20 cellular contexts compared by ENCODE assay signal in genomic region chr3:55891106-55891505, GRCh38.
A peak's percentile ranks its signal among the peaks of the same experiment; 100 is the strongest.
DNase-seq lines count a peak whose midpoint lies in the region; TF ChIP-seq lines count a peak whose summit lies in the region.
"Had no signal": no experiment of that assay in that cellular context is flagged by ENCODE, and none has a peak within 500 bp of the region (broad histone marks: within the 10 kb centered on the region; RNA-seq: fewer than 3 reads in every experiment).

No MANE protein-coding gene starts in this region.

- H3K36me3 ChIP-seq in SJCRH30: no peaks in the 10 kb centered on the region
- H3K36me3 ChIP-seq in mesenchymal stem cell (ENCODE audit: control insufficient read depth in 1 of 2, insufficient read depth in 2 of 2, low read depth in 1 of 2, low read length in 2 of 2): no peaks in the 10 kb centered on the region
- no peaks in the 10 kb centered on the region for H3K36me3 ChIP-seq in osteoblast (ENCODE audit: insufficient read depth, low read length)
- H3K36me3 ChIP-seq in BE2C: no peaks in the 10 kb centered on the region
- H3K36me3 ChIP-seq: BLaER1 had no signal

- H2BK15ac ChIP-seq in mesenchymal stem cell (ENCODE audit: low read depth, poor library complexity, severe bottlenecking): no peak overlapping the region

- peak overlapping the region; percentile 19 to 43 for H2BK12ac ChIP-seq in mesenchymal stem cell (ENCODE audit: low read length in 2 of 2)

- H3K4me3 ChIP-seq in SJCRH30 (no peak overlapping the region), mesenchymal stem cell (ENCODE audit: insufficient read depth in 1 of 2, low read depth in 1 of 2, low read length in 2 of 2) (no peak overlapping the region), osteoblast (ENCODE audit: insufficient read depth, low read length) (no peak overlapping the region), BE2C (ENCODE audit: low read depth, low read length) (no peak overlapping the region)
- H3K4me3 ChIP-seq: BLaER1, GM23248, K562 had no signal

- no peaks in the 10 kb centered on the region for H3K79me1 ChIP-seq in mesenchymal stem cell (replicated peaks; ENCODE audit: low read length, poor library complexity, severe bottlenecking)

- H3K4ac ChIP-seq in mesenchymal stem cell (ENCODE audit: low read depth in 1 of 2, low read length in 2 of 2): peak overlapping the region; percentile 31 to 71

- H3K18ac ChIP-seq in mesenchymal stem cell (ENCODE audit: low read depth in 1 of 2, low read length in 2 of 2): peak overlapping the region; percentile 73 to 77

- no peak overlapping the region for H3K23ac ChIP-seq in mesenchymal stem cell (ENCODE audit: low read length in 2 of 2)

- H3K4me2 ChIP-seq in mesenchymal stem cell (ENCODE audit: low read length, poor library complexity, severe bottlenecking): no peak overlapping the region
- H3K4me2 ChIP-seq in osteoblast (ENCODE audit: insufficient read depth, low read length): no peak overlapping the region
- H3K4me2 ChIP-seq: BLaER1 had no signal

- no peaks in the 10 kb centered on the region for H3K27me3 ChIP-seq in SJCRH30
- peaks cover 0 to 7% of the 10 kb centered on the region in 2 experiments for H3K27me3 ChIP-seq in mesenchymal stem cell (ENCODE audit: control insufficient read depth in 1 of 2, insufficient read depth in 1 of 2, low read length in 2 of 2)
- peaks cover 4% of the 10 kb centered on the region for H3K27me3 ChIP-seq in osteoblast (ENCODE audit: insufficient read depth, low read length)
- no peaks in the 10 kb centered on the region for H3K27me3 ChIP-seq in BE2C
- H3K27me3 ChIP-seq: BLaER1 had no signal

- no peak overlapping the region for H4K91ac ChIP-seq in mesenchymal stem cell (ENCODE audit: low read length)

- WGBS in mesenchymal stem cell: 75% methylated on average over 2 of the region's 2 CpGs

- no peaks in the 10 kb centered on the region for H4K20me1 ChIP-seq in osteoblast (ENCODE audit: insufficient read depth, low read length)
- H4K20me1 ChIP-seq: BLaER1 had no signal

- no peak overlapping the region for H2AK5ac ChIP-seq in mesenchymal stem cell (ENCODE audit: low read length, severe bottlenecking)

- no peak for TF ChIP-seq CTCF in osteoblast (IDR thresholded peaks at IDR 0.05; ENCODE audit: extremely low read depth, low read depth, low read length)
- no peak for TF ChIP-seq CTCF in BE2C (IDR thresholded peaks at IDR 0.05; ENCODE audit: low read depth, low read length)

- no peak overlapping the region for H3K27ac ChIP-seq in SJCRH30
- no peak overlapping the region for H3K27ac ChIP-seq in mesenchymal stem cell (ENCODE audit: low read length, poor library complexity, severe bottlenecking)
- no peak overlapping the region for H3K27ac ChIP-seq in osteoblast (ENCODE audit: low read depth, low read length)
- H3K27ac ChIP-seq: BLaER1, GM23248 had no signal

- H2AFZ ChIP-seq in mesenchymal stem cell (ENCODE audit: low read depth, low read length) (no peak overlapping the region), osteoblast (ENCODE audit: low read length) (no peak overlapping the region)
- H2AFZ ChIP-seq: GM23248 had no signal

- H4K8ac ChIP-seq in mesenchymal stem cell (ENCODE audit: low read length): peak overlapping the region; percentile 22

- H3K4me1 ChIP-seq in SJCRH30: peaks cover 20% of the 10 kb centered on the region
- H3K4me1 ChIP-seq in mesenchymal stem cell (ENCODE audit: control insufficient read depth, insufficient read depth, low read depth, low read length): peaks cover 1% of the 10 kb centered on the region
- H3K4me1 ChIP-seq in osteoblast (ENCODE audit: insufficient read depth, low read length): peaks cover 14% of the 10 kb centered on the region
- no peaks in the 10 kb centered on the region for H3K4me1 ChIP-seq in BE2C
- H3K4me1 ChIP-seq: BLaER1 had no signal

- peak overlapping the region; percentile 75 for H2BK120ac ChIP-seq in mesenchymal stem cell (ENCODE audit: low read depth, low read length)

- H3K9me3 ChIP-seq in SJCRH30 (replicated peaks): peaks cover 2% of the 10 kb centered on the region; the same call in 1 of the 2 replicates
- H3K9me3 ChIP-seq in mesenchymal stem cell (ENCODE audit: control insufficient read depth, low read length): no peaks in the 10 kb centered on the region
- H3K9me3 ChIP-seq in osteoblast (ENCODE audit: low read depth, low read length): no peaks in the 10 kb centered on the region
- no peaks in the 10 kb centered on the region for H3K9me3 ChIP-seq in BE2C
- H3K9me3 ChIP-seq: BLaER1 had no signal

- no peak overlapping the region for H3K14ac ChIP-seq in mesenchymal stem cell (ENCODE audit: low read length in 2 of 2)

- H2BK5ac ChIP-seq in mesenchymal stem cell (ENCODE audit: low read depth, low read length, poor library complexity, severe bottlenecking): no peak overlapping the region

- DNase-seq in A172 (ENCODE audit: low spot score) (peak; percentile 8), H4 (ENCODE audit: low spot score) (peak; percentile 82), SJCRH30 (peak; percentile 37 to 57), mesenchymal stem cell (peak; percentile 53), osteoblast (ENCODE audit: insufficient read length, low spot score, missing footprints) (no peak), BE2C (no peak), superior temporal gyrus (ENCODE audit: extremely low spot score) (no peak)
- DNase-seq: 8988T; CD4-positive, CD25-positive, alpha-beta regulatory T cell; GM23248; H9; Kasumi-1; NCI-H1105 treated with DMSO at 0.1 percent for 48 hours; NCI-H146; NCI-H1930; NCI-H2107; NCI-H524; NCI-H748 treated with DMSO at 0.1 percent for 48 hours had no signal

- H3K79me2 ChIP-seq in osteoblast (ENCODE audit: insufficient read depth, low read length): no peaks in the 10 kb centered on the region

- no peak overlapping the region for H3K9ac ChIP-seq in mesenchymal stem cell (ENCODE audit: low read length)
- H3K9ac ChIP-seq: BLaER1, GM23248 had no signal

Comparison
In these comparisons a context has a peak if more than half of its experiments do, and no peak if none do; other contexts are left out.
1. DNase-seq: peak in A172 (single experiment), H4 (single experiment), SJCRH30 (2 of 2) and mesenchymal stem cell (single experiment); none in osteoblast (single experiment), BE2C (single experiment) and superior temporal gyrus (single experiment).